16 cellular contexts compared by ENCODE assay signal in genomic region chr10:33042565-33042964, GRCh38.
A peak's percentile ranks its signal among the peaks of the same experiment; 100 is the strongest.
DNase-seq lines count a peak whose midpoint lies in the region; ATAC-seq, FAIRE-seq and TF ChIP-seq lines count a peak whose summit lies in the region.
"Had no signal": no experiment of that assay in that cellular context is flagged by ENCODE, and none has a peak within 500 bp of the region (broad histone marks: within the 10 kb centered on the region; RNA-seq: fewer than 3 reads in every experiment).

No MANE protein-coding gene starts in this region.

- TF ChIP-seq POLR2A in spleen (IDR thresholded peaks at IDR 0.05), result no peak

- no peak overlapping the region for H2AFZ ChIP-seq in GM23338

- CTCF ChIA-PET in CD4-positive, alpha-beta memory T cell (lab: Charles Lee; ENCODE audit: partially characterized antibody), result interaction anchor here (1.3 kb wide), 1 partner anchor 19 kb away, joined by 3 read pairs; no protein-coding TSS in a partner anchor

- H3K36me3 Mint-ChIP-seq in GM23338 (ENCODE audit: low read depth) (peaks cover 3% of the 10 kb centered on the region; the same call in 1 of the 3 replicates), T-helper 17 cell (ENCODE audit: low read depth) (peaks cover 5% of the 10 kb centered on the region)
- no peaks in the 10 kb centered on the region for H3K36me3 Mint-ChIP-seq in CD4-positive, alpha-beta memory T cell

- no peaks in the 10 kb centered on the region for H3K9me2 ChIP-seq in GM23338 (ENCODE audit: insufficient read depth)

- peaks cover 8% of the 10 kb centered on the region for H3K27me3 Mint-ChIP-seq in GM23338 (ENCODE audit: insufficient read depth, low read depth, poor library complexity)
- H3K27me3 Mint-ChIP-seq in T-helper 17 cell, result no peaks in the 10 kb centered on the region
- no peaks in the 10 kb centered on the region for H3K27me3 Mint-ChIP-seq in CD4-positive, alpha-beta memory T cell
- H3K27me3 Mint-ChIP-seq: CD4-positive, alpha-beta T cell had no signal

- H3K27me3 ChIP-seq in GM23338 (ENCODE audit: insufficient read depth) (no peaks in the 10 kb centered on the region), pancreas (no peaks in the 10 kb centered on the region), spleen (replicated peaks in 1 of 7) (no peaks in the 10 kb centered on the region)
- H3K27me3 ChIP-seq in effector memory CD4-positive, alpha-beta T cell (replicated peaks; ENCODE audit: control insufficient read depth, insufficient read depth, low read length, poor library complexity, severe bottlenecking), result no peaks in the 10 kb centered on the region
- no peaks in the 10 kb centered on the region for H3K27me3 ChIP-seq in CD4-positive, alpha-beta memory T cell (ENCODE audit: insufficient read depth, low read length)

- 85 to 87% methylated on average over 2 of the region's 2 CpGs for WGBS in pancreas, 2 donors
- WGBS in spleen, 5 donors, result 66 to 97% (median 95%) methylated on average over 2 of the region's 2 CpGs

- H3K36me3 ChIP-seq in GM23338 (ENCODE audit: insufficient read depth), result no peaks in the 10 kb centered on the region
- H3K36me3 ChIP-seq in pancreas, result no peaks in the 10 kb centered on the region
- H3K36me3 ChIP-seq in spleen, result no peaks in the 10 kb centered on the region
- H3K36me3 ChIP-seq in effector memory CD4-positive, alpha-beta T cell (ENCODE audit: control insufficient read depth, insufficient read depth, low read length), result no peaks in the 10 kb centered on the region
- no peaks in the 10 kb centered on the region for H3K36me3 ChIP-seq in CD4-positive, alpha-beta memory T cell (ENCODE audit: insufficient read depth, low read length)
- H3K36me3 ChIP-seq: HAP-1 had no signal

- H3K9me3 ChIP-seq in T-helper 17 cell (ENCODE audit: control insufficient read depth, low read length, poor library complexity, severe bottlenecking), result no peaks in the 10 kb centered on the region
- no peaks in the 10 kb centered on the region for H3K9me3 ChIP-seq in pancreas
- H3K9me3 ChIP-seq in spleen, result no peaks in the 10 kb centered on the region
- H3K9me3 ChIP-seq in effector memory CD4-positive, alpha-beta T cell (ENCODE audit: control insufficient read depth, low read length), result no peaks in the 10 kb centered on the region
- no peaks in the 10 kb centered on the region for H3K9me3 ChIP-seq in CD4-positive, alpha-beta memory T cell (ENCODE audit: control insufficient read depth in 1 of 2, low read length in 2 of 2)
- H3K9me3 ChIP-seq: Caco-2, HAP-1 had no signal

- no peak for TF ChIP-seq CTCF in GM23338 (conservative IDR thresholded peaks at IDR 0.05; ENCODE audit: low read depth in 2 of 2)
- no peak for TF ChIP-seq CTCF in pancreas (IDR thresholded peaks at IDR 0.05)
- no peak for TF ChIP-seq CTCF in spleen (IDR thresholded peaks at IDR 0.05 in 8 of 11, conservative IDR thresholded peaks at IDR 0.05 in 3 of 11)

- H3K4me3 ChIP-seq in GM23338 (no peak overlapping the region), pancreas (no peak overlapping the region), spleen (no peak overlapping the region)
- no peak overlapping the region for H3K4me3 ChIP-seq in effector memory CD4-positive, alpha-beta T cell (ENCODE audit: insufficient read depth, low read depth, low read length, poor library complexity, severe bottlenecking)
- no peak overlapping the region for H3K4me3 ChIP-seq in CD4-positive, alpha-beta memory T cell (ENCODE audit: low read length in 2 of 2)
- H3K4me3 ChIP-seq: HAP-1, K562 had no signal

- peaks cover 39% of the 10 kb centered on the region for H3K4me1 Mint-ChIP-seq in GM23338
- peaks cover 16% of the 10 kb centered on the region for H3K4me1 Mint-ChIP-seq in T-helper 17 cell
- peaks cover 19 to 44% (median 23%) of the 10 kb centered on the region in 4 donors for H3K4me1 Mint-ChIP-seq in CD4-positive, alpha-beta memory T cell
- H3K4me1 Mint-ChIP-seq: B cell had no signal

- ATAC-seq in GM23338 (no peak), T-helper 17 cell (no peak), pancreas (peak; percentile 19 to 62 (median 50))
- ATAC-seq: K562 had no signal

- H3K9me3 Mint-ChIP-seq in GM23338, result peaks cover 4% of the 10 kb centered on the region; the same call in 2 of the 3 replicates
- no peaks in the 10 kb centered on the region for H3K9me3 Mint-ChIP-seq in CD4-positive, alpha-beta memory T cell
- H3K9me3 Mint-ChIP-seq: CD4-positive, alpha-beta T cell had no signal

- no peak overlapping the region for H3K4me3 Mint-ChIP-seq in GM23338
- H3K4me3 Mint-ChIP-seq in T-helper 17 cell, result no peak overlapping the region
- peak overlapping the region in 2 of 8 donors; percentile 6 to 47 for H3K4me3 Mint-ChIP-seq in CD4-positive, alpha-beta memory T cell
- H3K4me3 Mint-ChIP-seq: B cell; CD4-positive, alpha-beta T cell had no signal

- H3F3A ChIP-seq in GM23338 (replicated peaks; ENCODE audit: low read depth), result no peaks in the 10 kb centered on the region

- H3K4me2 ChIP-seq in GM23338, result peak overlapping the region; percentile 61; the same call in 1 of the 2 replicates

- FAIRE-seq in endometrium (lab: Jason Lieb, UNC) (peak; percentile 8), pancreas (lab: Jason Lieb, UNC) (no peak)
- FAIRE-seq: K562 had no signal

- intact Hi-C loops in pancreas (cut with DNase I), result no loop called here
- intact Hi-C loops in spleen (cut with DNase I; ENCODE audit: low total_unique reads), result no loop called here
- intact Hi-C loops in CD4-positive, alpha-beta memory T cell (cut with micrococcal nuclease), result no loop called here

- no peaks in the 10 kb centered on the region for H4K20me1 ChIP-seq in GM23338 (replicated peaks; ENCODE audit: insufficient read depth)

- H3K27ac Mint-ChIP-seq in GM23338 (no peak overlapping the region), T-helper 17 cell (peak overlapping the region; percentile 46)
- peak overlapping the region in 2 of 7 donors; percentile 32 to 48 for H3K27ac Mint-ChIP-seq in CD4-positive, alpha-beta memory T cell
- H3K27ac Mint-ChIP-seq: B cell; CD4-positive, alpha-beta T cell had no signal

- no peaks in the 10 kb centered on the region for H3K79me2 ChIP-seq in GM23338 (replicated peaks; ENCODE audit: insufficient read depth)

- POLR2A ChIA-PET in CD4-positive, alpha-beta memory T cell (lab: Charles Lee; ENCODE audit: partially characterized antibody), result interaction anchor here (1.9 kb wide), 1 partner anchor 67 kb away, joined by 4 read pairs; no protein-coding TSS in a partner anchor

- H3K4me1 ChIP-seq in GM23338 (ENCODE audit: insufficient read depth) (peaks cover 34% of the 10 kb centered on the region), pancreas (peaks cover 3 to 29% (median 19%) of the 10 kb centered on the region in 3 donors), spleen (no peaks in the 10 kb centered on the region)
- H3K4me1 ChIP-seq in effector memory CD4-positive, alpha-beta T cell (ENCODE audit: control insufficient read depth, insufficient read depth, low read length, poor library complexity, severe bottlenecking), result no peaks in the 10 kb centered on the region
- H3K4me1 ChIP-seq in CD4-positive, alpha-beta memory T cell (ENCODE audit: insufficient read depth, low read length), result peaks cover 11% of the 10 kb centered on the region
- H3K4me1 ChIP-seq: Caco-2 had no signal

- no peak overlapping the region for H3K27ac ChIP-seq in GM23338 (ENCODE audit: low read depth)
- peak overlapping the region in 2 of 4 donors; percentile 64 to 72 for H3K27ac ChIP-seq in pancreas
- H3K27ac ChIP-seq in spleen, result no peak overlapping the region
- H3K27ac ChIP-seq in effector memory CD4-positive, alpha-beta T cell (ENCODE audit: insufficient read depth, low read length, poor library complexity, severe bottlenecking), result no peak overlapping the region
- no peak overlapping the region for H3K27ac ChIP-seq in CD4-positive, alpha-beta memory T cell (ENCODE audit: low read depth, low read length)
- H3K27ac ChIP-seq: HL-60 had no signal

- DNase-seq in GM23338 (ENCODE audit: low spot score) (no peak), T-helper 17 cell (no peak), pancreas (no peak), spleen (no peak), SW480 (ENCODE audit: low spot score) (no peak)
- DNase-seq in effector memory CD4-positive, alpha-beta T cell, result no peak
- no peak for DNase-seq in CD4-positive, alpha-beta memory T cell
- DNase-seq: C1 segment of cervical spinal cord; Caco-2; CD4-positive, alpha-beta T cell; GOT3 had no signal

TF ChIP-seq in GM23338, 12 proteins besides CTCF, POLR2A, EP300 and RAD21 (continues in another document):
- no peak for TF ChIP-seq NANOG (IDR thresholded peaks at IDR 0.05; ENCODE audit: borderline replicate concordance)
- TF ChIP-seq CREB1 (CRISPR knock-in tag; IDR thresholded peaks at IDR 0.05; ENCODE audit: low read depth), result no peak

Comparison
In these comparisons a context has a peak if more than half of its experiments do, and no peak if none do; other contexts are left out.
1. ATAC-seq: peak in pancreas (4 of 4); none in GM23338 (single experiment) and T-helper 17 cell (single experiment).